ENCODE assay signal across 13 cellular contexts in the genomic region with DNA sequence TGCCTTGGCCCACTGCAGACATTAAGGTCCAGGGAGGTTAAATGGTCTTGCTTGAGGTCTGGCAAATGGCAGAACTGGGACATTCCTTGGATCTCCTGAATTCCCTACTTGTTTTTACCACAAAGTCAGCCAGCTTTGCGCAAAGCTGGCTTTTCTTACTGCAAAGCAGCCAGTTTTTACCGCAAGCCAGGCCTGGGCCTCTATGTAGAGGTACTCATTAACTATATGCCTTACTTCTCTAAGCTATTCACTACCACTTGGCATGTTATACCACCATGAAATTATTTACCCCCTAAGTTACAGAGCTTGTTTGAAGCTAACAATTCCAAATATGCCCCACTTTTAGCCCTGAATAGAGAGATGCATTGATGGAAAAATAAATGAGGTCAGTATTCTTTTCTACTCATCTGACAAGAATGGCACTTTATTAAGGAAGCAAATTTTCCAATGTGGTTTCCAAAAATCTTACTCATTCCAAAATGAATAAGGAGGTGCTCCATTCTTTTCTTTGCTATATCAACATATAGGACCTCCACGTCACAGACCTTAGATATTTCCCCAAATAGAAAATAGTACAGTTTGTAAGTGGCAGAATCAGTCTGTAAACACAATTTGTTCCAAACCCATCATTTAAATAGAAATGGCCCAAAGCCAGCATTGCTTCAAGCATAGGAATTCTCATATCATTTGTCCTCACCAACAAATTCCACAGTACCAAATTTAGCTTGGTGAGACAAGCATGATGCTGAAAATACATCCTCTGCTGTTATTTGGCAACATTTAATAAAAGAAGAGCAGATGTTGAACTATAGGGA.
DNase-seq lines count a peak whose midpoint lies in the region; TF ChIP-seq lines count a peak whose summit lies in the region.
"Had no signal": no experiment of that assay in that cellular context is flagged by ENCODE, and none has a peak within 500 bp of the region (broad histone marks: within the 10 kb centered on the region; RNA-seq: fewer than 3 reads in every experiment).

No MANE protein-coding gene starts in this region.

- H3K27ac Mint-ChIP-seq in type B pancreatic cell = no peak overlapping the region
- H3K27ac Mint-ChIP-seq: activated CD4-positive, alpha-beta T cell treated with anti-CD3 and anti-CD28 coated beads, Interleukin-2, amount 10 ng/mL, durations not matched to agents 7 days and 5 days; activated naive CD4-positive, alpha-beta T cell treated with anti-CD3 and anti-CD28 coated beads, Interleukin-2, amount 10 ng/mL, durations not matched to agents 7 days and 5 days had no signal

- H3K4me1 Mint-ChIP-seq in type B pancreatic cell (ENCODE audit: unreplicated experiment) = peaks cover 9% of the 10 kb centered on the region
- H3K4me1 Mint-ChIP-seq: activated CD4-positive, alpha-beta T cell treated with anti-CD3 and anti-CD28 coated beads, Interleukin-2, amount 10 ng/mL, durations not matched to agents 7 days and 5 days; activated naive CD4-positive, alpha-beta T cell treated with anti-CD3 and anti-CD28 coated beads, Interleukin-2, amount 10 ng/mL, durations not matched to agents 7 days and 5 days had no signal

- H3K27me3 Mint-ChIP-seq in type B pancreatic cell = no peaks in the 10 kb centered on the region
- H3K27me3 Mint-ChIP-seq: activated CD4-positive, alpha-beta T cell treated with anti-CD3 and anti-CD28 coated beads, Interleukin-2, amount 10 ng/mL, durations not matched to agents 7 days and 5 days; activated naive CD4-positive, alpha-beta T cell treated with anti-CD3 and anti-CD28 coated beads, Interleukin-2, amount 10 ng/mL, durations not matched to agents 7 days and 5 days had no signal

- peak; percentile 82 for DNase-seq in A172 (ENCODE audit: low spot score)
- peak; percentile 77 for DNase-seq in HS-27A (ENCODE audit: low read depth)
- DNase-seq in coronary artery (ENCODE audit: low spot score) = no peak
- DNase-seq in left kidney (ENCODE audit: low read depth, low spot score) = peak; percentile 38
- DNase-seq in type B pancreatic cell (ENCODE audit: extremely low spot score, unreplicated experiment) = no peak
- no peak for DNase-seq in activated CD4-positive, alpha-beta T cell treated with anti-CD3 and anti-CD28 coated beads for 48 hours
- DNase-seq in erythroblast (lab: John Stamatoyannopoulos, UW) = no peak
- no peak for DNase-seq in NCI-H187 (lab: John Stamatoyannopoulos, UW)
- DNase-seq: activated CD4-positive, alpha-beta T cell treated with anti-CD3 and anti-CD28 coated beads, Interleukin-2, amount 10 ng/mL, durations not matched to agents 7 days and 5 days; activated naive CD4-positive, alpha-beta T cell treated with anti-CD3 and anti-CD28 coated beads, Interleukin-2, amount 10 ng/mL, durations not matched to agents 7 days and 5 days; kidney; NCI-H2081 treated with DMSO at 0.1 percent for 48 hours; retina had no signal

- TF ChIP-seq POLR2A in erythroblast (IDR thresholded peaks at IDR 0.05; ENCODE audit: low read length) = no peak

- H3K9me3 Mint-ChIP-seq in type B pancreatic cell = peaks cover 6% of the 10 kb centered on the region
- H3K9me3 Mint-ChIP-seq: activated CD4-positive, alpha-beta T cell treated with anti-CD3 and anti-CD28 coated beads, Interleukin-2, amount 10 ng/mL, durations not matched to agents 7 days and 5 days; activated naive CD4-positive, alpha-beta T cell treated with anti-CD3 and anti-CD28 coated beads, Interleukin-2, amount 10 ng/mL, durations not matched to agents 7 days and 5 days had no signal

- peak overlapping the region; percentile 66 to 74 for H3K27ac ChIP-seq in coronary artery

- no peak overlapping the region for H3K4me3 ChIP-seq in coronary artery

- H3K4me3 Mint-ChIP-seq in type B pancreatic cell = no peak overlapping the region
- H3K4me3 Mint-ChIP-seq: activated CD4-positive, alpha-beta T cell treated with anti-CD3 and anti-CD28 coated beads, Interleukin-2, amount 10 ng/mL, durations not matched to agents 7 days and 5 days; activated naive CD4-positive, alpha-beta T cell treated with anti-CD3 and anti-CD28 coated beads, Interleukin-2, amount 10 ng/mL, durations not matched to agents 7 days and 5 days had no signal

- no peak for TF ChIP-seq CTCF in coronary artery (IDR thresholded peaks at IDR 0.05)
- TF ChIP-seq CTCF in type B pancreatic cell (conservative IDR thresholded peaks at IDR 0.05) = no peak

- H3K36me3 Mint-ChIP-seq in type B pancreatic cell = peaks cover 3% of the 10 kb centered on the region
- H3K36me3 Mint-ChIP-seq: activated naive CD4-positive, alpha-beta T cell treated with anti-CD3 and anti-CD28 coated beads, Interleukin-2, amount 10 ng/mL, durations not matched to agents 7 days and 5 days had no signal

Comparison
In these comparisons a context has a peak if more than half of its experiments do, and no peak if none do; other contexts are left out.
1. DNase-seq: peak in A172 (single experiment), HS-27A (single experiment) and left kidney (single experiment); none in coronary artery (single experiment), type B pancreatic cell (single experiment), activated CD4-positive, alpha-beta T cell treated with anti-CD3 and anti-CD28 coated beads for 48 hours (single experiment), erythroblast (0 of 2) and NCI-H187 (0 of 2).